Comparison of ENCODE assay signal across 8 cellular contexts in genomic region chr14:93185333-93185688, GRCh38. TPM values are rescaled to one million over a fixed set of nuclear protein-coding genes. Genes with fewer than 3 reads are reported as not detected.
DNase-seq lines count a peak whose midpoint lies in the region; ATAC-seq, FAIRE-seq and TF ChIP-seq lines count a peak whose summit lies in the region.

No MANE protein-coding gene starts in this region.

- CTCF ChIA-PET in WTC11 (lab: Charles Lee) = interaction anchor here (0.6 to 3.1 kb wide), 18 partner anchors 9 to 433 kb away, joined by 3 to 34 read pairs (median 4); partner anchors contain the start of genes GON7, ITPK1 and UBR7

- H3K4me3 Mint-ChIP-seq in WTC11 = peak overlapping the region; percentile 96

- no peak for DNase-seq in heart right ventricle
- DNase-seq in left cardiac atrium = no peak
- no peak for DNase-seq in WTC11 (ENCODE audit: low spot score)
- no peak for DNase-seq in right cardiac atrium
- DNase-seq in small intestine = no peak

- intact Hi-C loops in heart right ventricle (cut with DNase I) (loop anchor here in 2 of 10 donors (2.0 kb wide), 1 partner anchor 21 kb away; the partner anchor contains the start of genes GON7 (in 2 of the 2) and UBR7 (in 2 of the 2)), left cardiac atrium (cut with DNase I) (no loop called here), right cardiac atrium (cut with DNase I) (no loop called here)

- peak overlapping the region; percentile 77 to 100 (median 92) for H3K4me3 ChIP-seq in heart right ventricle
- H3K4me3 ChIP-seq in right cardiac atrium (ENCODE audit: low read length) = peak overlapping the region; percentile 56
- H3K4me3 ChIP-seq in small intestine (ENCODE audit: low read depth in 1 of 2, low read length in 2 of 2) = peak overlapping the region; percentile 80 to 84

- H3K9me3 Mint-ChIP-seq in WTC11 = no peaks in the 10 kb centered on the region

- FAIRE-seq in small intestine (lab: Jason Lieb, UNC) = no peak

- peak overlapping the region; percentile 85 to 98 (median 94) for H3K27ac ChIP-seq in heart right ventricle
- H3K27ac ChIP-seq in right cardiac atrium (ENCODE audit: low read length) = peak overlapping the region; percentile 59
- H3K27ac ChIP-seq in small intestine (ENCODE audit: low read depth in 1 of 2, low read length in 1 of 2) = peak overlapping the region; percentile 86 to 100

- POLR2A ChIA-PET in WTC11 (lab: Charles Lee) = interaction anchor here (1.0 to 2.7 kb wide), 5 partner anchors 11 to 72 kb away, joined by 3 to 23 read pairs (median 3); partner anchors contain the start of genes GON7 and UBR7

- H3K36me3 ChIP-seq in heart right ventricle = peaks cover 0 to 63% (median 21%) of the 10 kb centered on the region in 9 donors
- H3K36me3 ChIP-seq in small intestine (ENCODE audit: control insufficient read depth in 2 of 2, insufficient read depth in 2 of 2, low read length in 2 of 2) = peaks cover 0 to 2% of the 10 kb centered on the region in 2 donors

- no peaks in the 10 kb centered on the region for H3K9me3 ChIP-seq in heart right ventricle
- H3K9me3 ChIP-seq in right cardiac atrium (ENCODE audit: control insufficient read depth, low read length) = no peaks in the 10 kb centered on the region
- H3K9me3 ChIP-seq in small intestine (ENCODE audit: control insufficient read depth, low read depth) = no peaks in the 10 kb centered on the region

- ATAC-seq in heart right ventricle = no peak
- no peak for ATAC-seq in left cardiac atrium
- no peak for ATAC-seq in WTC11
- ATAC-seq in right cardiac atrium = no peak
- no peak for ATAC-seq in GM21737 (IDR thresholded peaks at IDR 0.05; ENCODE audit: unreplicated experiment)
- ATAC-seq in HG02623 (IDR thresholded peaks at IDR 0.05; ENCODE audit: unreplicated experiment) = no peak
- ATAC-seq in GM18861 (IDR thresholded peaks at IDR 0.05; ENCODE audit: unreplicated experiment) = no peak

- TF ChIP-seq CTCF in heart right ventricle (IDR thresholded peaks at IDR 0.05) = no peak
- TF ChIP-seq CTCF in WTC11 (IDR thresholded peaks at IDR 0.05) = no peak

- H3K27ac Mint-ChIP-seq in WTC11 = peak overlapping the region; percentile 98

- WGBS in heart right ventricle, 2 donors = 0 to 1% methylated on average over 11 of the region's 11 CpGs
- 1% methylated on average over 11 of the region's 11 CpGs for WGBS in right cardiac atrium
- 0 to 1% (median 0%) methylated on average over 11 of the region's 11 CpGs for WGBS in small intestine, 3 donors

- peaks cover 18% of the 10 kb centered on the region for H3K4me1 Mint-ChIP-seq in WTC11

- H3K27me3 ChIP-seq in heart right ventricle (no peaks in the 10 kb centered on the region), right cardiac atrium (ENCODE audit: control insufficient read depth, insufficient read depth) (no peaks in the 10 kb centered on the region), small intestine (ENCODE audit: control insufficient read depth in 2 of 2, insufficient read depth in 2 of 2, low read length in 2 of 2) (no peaks in the 10 kb centered on the region)

- H3K36me3 Mint-ChIP-seq in WTC11 = peaks cover 10% of the 10 kb centered on the region; the same call in 1 of the 2 replicates

- H3K27me3 Mint-ChIP-seq in WTC11 (ENCODE audit: low read depth) = no peaks in the 10 kb centered on the region

- H3K4me1 ChIP-seq in heart right ventricle (peaks cover 0 to 40% (median 26%) of the 10 kb centered on the region in 9 donors), right cardiac atrium (ENCODE audit: control insufficient read depth, insufficient read depth, low read length) (no peaks in the 10 kb centered on the region), small intestine (ENCODE audit: control insufficient read depth in 2 of 2, insufficient read depth in 1 of 2, low read depth in 1 of 2, low read length in 1 of 2) (peaks cover 0 to 9% of the 10 kb centered on the region in 2 donors)

TF ChIP-seq in WTC11, 78 proteins besides CTCF, POLR2A, EP300 and RAD21:
- no peak for TF ChIP-seq NR2C2 (CRISPR knock-in tag; IDR thresholded peaks at IDR 0.05)
- TF ChIP-seq ZNF138 (CRISPR knock-in tag; conservative IDR thresholded peaks at IDR 0.05) = no peak
- TF ChIP-seq NR3C1 (CRISPR knock-in tag; conservative IDR thresholded peaks at IDR 0.05; ENCODE audit: low read depth) = no peak
- no peak for TF ChIP-seq ZNF512 (CRISPR knock-in tag; IDR thresholded peaks at IDR 0.05; ENCODE audit: borderline replicate concordance)
- TF ChIP-seq ZMAT4 (CRISPR knock-in tag; IDR thresholded peaks at IDR 0.05) = no peak
- TF ChIP-seq IRF2 (CRISPR knock-in tag; IDR thresholded peaks at IDR 0.05; ENCODE audit: borderline replicate concordance, low read depth) = no peak
TF ChIP-seq in WTC11: peak in this region for 0.

RNA-seq across cellular contexts. Expression of gene LYSET, which starts 0.2 kb away (rescaled TPM):
- total RNA-seq in heart right ventricle = 10 to 100 TPM; 22.3 to 29.7 (median 25.7) TPM
- polyA plus RNA-seq in heart right ventricle = 10 to 100 TPM; 19.5 to 22.5 TPM
- 10 to 100 TPM; 17.6 to 20.8 TPM for total RNA-seq in left cardiac atrium
- total RNA-seq in WTC11 (2021) = 24.7 to 25.6 TPM (median 25.5 TPM) in 3 replicates
- total RNA-seq in right cardiac atrium = 10 to 100 TPM; 17.0 to 20.4 (median 18.2) TPM
- 20.5 TPM for polyA plus RNA-seq in right cardiac atrium
- 10 to 100 TPM; 26.2 to 28.0 (median 27.6) TPM for polyA plus RNA-seq in small intestine

RNA-seq across cellular contexts. Expression of gene MOAP1, which starts 0.6 kb away (rescaled TPM):
- 10 to 100 TPM; 47.7 to 96.1 (median 81.5) TPM for total RNA-seq in heart right ventricle
- 10 to 100 TPM; 14.6 to 28.9 TPM for polyA plus RNA-seq in heart right ventricle
- 10 to 100 TPM; 33.1 to 41.6 TPM for total RNA-seq in left cardiac atrium
- total RNA-seq in WTC11 (2021) = 16.7 to 18.1 TPM (median 17.2 TPM) in 3 replicates
- total RNA-seq in right cardiac atrium = 10 to 100 TPM; 46.3 to 63.0 (median 54.8) TPM
- 45.7 TPM for polyA plus RNA-seq in right cardiac atrium
- polyA plus RNA-seq in small intestine = 10 to 100 TPM; 14.5 to 25.0 (median 22.4) TPM

RNA-seq across cellular contexts. Expression of gene GON7, which starts 21.6 kb away (rescaled TPM):
- total RNA-seq in heart right ventricle = 10 to 100 TPM in 8 of 10 donors, 1 to 10 TPM in 2; 9.9 to 20.1 (median 14.3) TPM
- 10 to 100 TPM; 17.9 to 20.0 TPM for polyA plus RNA-seq in heart right ventricle
- total RNA-seq in left cardiac atrium = 10 to 100 TPM in 1 of 2 donors, 1 to 10 TPM in 1; 9.8 to 12.1 TPM
- 7.1 to 8.0 TPM (median 7.4 TPM) in 3 replicates for total RNA-seq in WTC11 (2021)
- total RNA-seq in right cardiac atrium = 10 to 100 TPM; 10.2 to 17.7 (median 14.1) TPM
- 26.7 TPM for polyA plus RNA-seq in right cardiac atrium
- 10 to 100 TPM; 28.2 to 43.2 (median 30.5) TPM for polyA plus RNA-seq in small intestine

RNA-seq across cellular contexts. Expression of gene UBR7, which starts 21.7 kb away (rescaled TPM):
- 10 to 100 TPM; 17.7 to 28.3 (median 21.1) TPM for total RNA-seq in heart right ventricle
- polyA plus RNA-seq in heart right ventricle = 10 to 100 TPM in 1 of 2 donors, 1 to 10 TPM in 1; 7.8 to 25.9 TPM
- total RNA-seq in left cardiac atrium = 10 to 100 TPM; 17.6 to 20.5 TPM
- total RNA-seq in WTC11 (2021) = 21.1 to 28.9 TPM (median 24.0 TPM) in 3 replicates
- 10 to 100 TPM; 19.6 to 20.2 (median 19.9) TPM for total RNA-seq in right cardiac atrium
- 14.4 TPM for polyA plus RNA-seq in right cardiac atrium
- polyA plus RNA-seq in small intestine = 10 to 100 TPM; 12.7 to 14.5 (median 13.2) TPM
